In genomic region chr12:21657336-21658077, GRCh38 we compare ENCODE assay signal across 8 cellular contexts. TPM values are rescaled to one million over a fixed set of nuclear protein-coding genes. Genes with fewer than 3 reads are reported as not detected.
DNase-seq lines count a peak whose midpoint lies in the region; ATAC-seq and TF ChIP-seq lines count a peak whose summit lies in the region.

Gene LDHB, minus strand, starts transcription at chr12:21657842. Its CDS starts 3,171 bp downstream, at chr12:21654671.

- H3F3A ChIP-seq in GM23338 (replicated peaks; ENCODE audit: low read depth): no peaks in the 10 kb centered on the region

- H3K27me3 ChIP-seq in GM23338 (ENCODE audit: insufficient read depth) (no peaks in the 10 kb centered on the region), stomach smooth muscle (ENCODE audit: control insufficient read depth in 1 of 2, insufficient read depth in 2 of 2, low read length in 2 of 2) (no peaks in the 10 kb centered on the region)

- H3K9me3 ChIP-seq in stomach smooth muscle (ENCODE audit: control insufficient read depth in 2 of 2, low read length in 2 of 2): no peaks in the 10 kb centered on the region

- H3K4me1 ChIP-seq in GM23338 (ENCODE audit: insufficient read depth) (peaks cover 29% of the 10 kb centered on the region), stomach smooth muscle (ENCODE audit: control insufficient read depth, insufficient read depth, low read length) (no peaks in the 10 kb centered on the region)

- H3K27ac Mint-ChIP-seq in GM23338: peak within 1 kb of the TSS; percentile 100
- peak within 1 kb of the TSS; percentile 100 for H3K27ac Mint-ChIP-seq in neural crest cell (ENCODE audit: unreplicated experiment)

- H3K27me3 Mint-ChIP-seq in GM23338 (ENCODE audit: insufficient read depth, low read depth, poor library complexity): peaks cover 14% of the 10 kb centered on the region
- H3K27me3 Mint-ChIP-seq in neural crest cell (ENCODE audit: low read depth): no peaks in the 10 kb centered on the region

- peak; percentile 96 for ATAC-seq in GM23338

- DNase-seq in EH (ENCODE audit: low read depth) (peak; percentile 96), GM23338 (ENCODE audit: low spot score) (peak; percentile 99), LoVo (ENCODE audit: low spot score) (peak; percentile 94), SHP77 (lab: John Stamatoyannopoulos, UW) (peak; percentile 61 to 62), fibroblast of the aortic adventitia (ENCODE audit: low read depth) (peak; percentile 95), neural crest cell (ENCODE audit: low read depth, low spot score) (peak; percentile 87)
- DNase-seq in activated effector memory CD4-positive, alpha-beta T cell treated with Interleukin-2 at 50 U/mL for 16 hours: peak; percentile 91

- peak within 1 kb of the TSS; percentile 72; the same call in 1 of the 2 replicates for H2AFZ ChIP-seq in GM23338

- H3K9me3 Mint-ChIP-seq in GM23338 (peaks cover 11% of the 10 kb centered on the region; the same call in 2 of the 3 replicates), neural crest cell (no peaks in the 10 kb centered on the region)

- H3K4me2 ChIP-seq in GM23338: peak within 1 kb of the TSS; percentile 99

- H3K4me3 Mint-ChIP-seq in GM23338: peak within 1 kb of the TSS; percentile 92
- peak within 1 kb of the TSS; percentile 97 for H3K4me3 Mint-ChIP-seq in neural crest cell

- H3K9ac ChIP-seq in stomach smooth muscle (ENCODE audit: low read length in 2 of 2): peak within 1 kb of the TSS; percentile 86 to 94

- peaks cover 51% of the 10 kb centered on the region for H3K79me2 ChIP-seq in GM23338 (replicated peaks; ENCODE audit: insufficient read depth)

- H3K36me3 ChIP-seq in GM23338 (ENCODE audit: insufficient read depth): peaks cover 26% of the 10 kb centered on the region; the same call in 1 of the 2 replicates
- peaks cover 13 to 15% of the 10 kb centered on the region in 2 donors for H3K36me3 ChIP-seq in stomach smooth muscle (ENCODE audit: control insufficient read depth in 2 of 2, insufficient read depth in 2 of 2, low read length in 2 of 2)

- H4K20me1 ChIP-seq in GM23338 (replicated peaks; ENCODE audit: insufficient read depth): peaks cover 41% of the 10 kb centered on the region

- H3K36me3 Mint-ChIP-seq in GM23338 (ENCODE audit: low read depth) (peaks cover 55% of the 10 kb centered on the region), neural crest cell (ENCODE audit: low read depth) (peaks cover 19% of the 10 kb centered on the region)

- no peak for TF ChIP-seq CTCF in GM23338 (conservative IDR thresholded peaks at IDR 0.05; ENCODE audit: low read depth in 2 of 2)
- no peak for TF ChIP-seq CTCF in fibroblast of the aortic adventitia (IDR thresholded peaks at IDR 0.05; ENCODE audit: insufficient read depth, low read length)
- TF ChIP-seq CTCF in neural crest cell (conservative IDR thresholded peaks at IDR 0.05): no peak

- peak within 1 kb of the TSS; percentile 99 for H3K27ac ChIP-seq in GM23338 (ENCODE audit: low read depth)
- H3K27ac ChIP-seq in stomach smooth muscle (ENCODE audit: low read length): peak within 1 kb of the TSS; percentile 88

- no peaks in the 10 kb centered on the region for H3K9me2 ChIP-seq in GM23338 (ENCODE audit: insufficient read depth)

- H3K4me1 Mint-ChIP-seq in GM23338: peaks cover 23% of the 10 kb centered on the region
- peaks cover 41% of the 10 kb centered on the region for H3K4me1 Mint-ChIP-seq in neural crest cell

- H3K4me3 ChIP-seq in GM23338: peak within 1 kb of the TSS; percentile 80
- peak within 1 kb of the TSS; percentile 95 for H3K4me3 ChIP-seq in fibroblast of the aortic adventitia (ENCODE audit: low read depth, low read length)
- H3K4me3 ChIP-seq in stomach smooth muscle (ENCODE audit: low read length in 2 of 2): peak within 1 kb of the TSS; percentile 94 to 97

TF ChIP-seq in GM23338, 12 proteins besides CTCF, POLR2A, EP300 and RAD21:
- TF ChIP-seq ZNF462 (CRISPR knock-in tag; IDR thresholded peaks at IDR 0.05): peak; percentile 59
- no peak for TF ChIP-seq ZNF331 (CRISPR knock-in tag; IDR thresholded peaks at IDR 0.05; ENCODE audit: low read depth)
- TF ChIP-seq POLR2AphosphoS5 (IDR thresholded peaks at IDR 0.05; ENCODE audit: low read depth): peak; percentile 99

RNA-seq across cellular contexts. Expression of gene LDHB, which starts in this region (rescaled TPM):
- 1,537 and 1,654 TPM in 2 replicates for total RNA-seq in GM23338 (2014; rRNA removed; shearing (Covaris generic))
- 1,924 and 1,990 TPM in 2 replicates for polyA plus RNA-seq in GM23338 (2016; fragmentation: Nextera tagmentation; extraction: Ambion mirVana)
- 579 and 828 TPM in 2 replicates for total RNA-seq in fibroblast of the aortic adventitia (ENCODE audit: low replicate concordance)
- total RNA-seq in neural crest cell: 1,356 and 1,383 TPM in 2 replicates

Comparison
In these comparisons a context has a peak if more than half of its experiments do, and no peak if none do; other contexts are left out.
1. Peak in every context shown above with its lines: DNase-seq, ATAC-seq, H3K4me3 ChIP-seq and H3K27ac ChIP-seq.